ENCODE assay signal across 8 cellular contexts in the genomic region with DNA sequence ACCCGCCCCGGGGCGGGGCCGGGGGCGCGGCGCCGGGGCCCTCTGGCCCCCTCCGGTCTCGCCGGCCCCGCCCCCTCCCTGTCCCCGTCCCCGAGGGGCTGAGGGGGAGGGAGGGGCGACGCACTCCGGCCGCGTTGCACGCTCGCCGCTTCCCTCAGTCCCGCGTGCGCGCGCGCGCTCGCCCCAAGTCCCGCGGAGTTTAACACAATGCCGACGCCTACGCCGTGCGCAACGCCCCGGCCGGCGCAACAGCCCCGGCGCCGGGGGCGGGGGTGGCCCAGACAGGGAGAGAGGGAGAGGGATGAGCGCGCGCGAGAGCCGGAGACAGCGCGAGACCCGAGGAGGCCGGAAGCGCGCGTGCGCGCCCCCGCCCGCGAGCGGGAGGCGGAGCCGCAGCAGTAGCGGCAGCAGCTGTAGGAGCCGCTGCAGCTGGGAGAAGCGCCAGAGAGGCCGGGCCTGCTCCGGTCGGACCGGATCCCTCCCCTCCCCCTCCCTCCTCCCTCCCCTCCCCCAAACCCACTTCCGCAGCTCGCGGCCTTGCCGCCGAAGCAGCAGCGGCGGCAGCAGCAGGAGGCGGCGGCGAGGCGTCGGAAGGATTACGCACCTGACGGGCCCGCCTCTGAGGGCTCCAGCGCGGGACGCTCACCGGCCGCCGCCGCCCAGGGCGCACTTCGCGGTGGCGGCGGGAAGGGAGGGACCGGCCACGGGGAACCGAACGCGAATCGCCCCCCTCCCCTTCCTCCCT. TPM values are rescaled to one million over a fixed set of nuclear protein-coding genes. Genes with fewer than 3 reads are reported as not detected.
DNase-seq lines count a peak whose midpoint lies in the region; ATAC-seq, FAIRE-seq and TF ChIP-seq lines count a peak whose summit lies in the region.

No MANE protein-coding gene starts in this region.

- FAIRE-seq in GM12891 (lab: Jason Lieb, UNC): peak; percentile 100

- ATAC-seq in HG02840 (IDR thresholded peaks at IDR 0.05; ENCODE audit: low FRiP score, unreplicated experiment) (peak; percentile 87), heart right ventricle (peak; percentile 91 to 98 (median 92)), upper lobe of left lung (ENCODE audit: low FRiP score in 2 of 2) (peak; percentile 94 to 98)

- H3K9me3 ChIP-seq in adrenal gland (replicated peaks in 1 of 3): no peaks in the 10 kb centered on the region
- no peaks in the 10 kb centered on the region for H3K9me3 ChIP-seq in heart right ventricle
- H3K9me3 ChIP-seq in upper lobe of left lung: no peaks in the 10 kb centered on the region

- TF ChIP-seq POLR2A in GM12891 (IDR thresholded peaks at IDR 0.05; ENCODE audit: low read depth, low read length) (peak; percentile 54), adrenal gland (IDR thresholded peaks at IDR 0.05) (peak; percentile 75 to 86), upper lobe of left lung (IDR thresholded peaks at IDR 0.05) (peak in 3 of 4 donors; percentile 9 to 71 (median 29))

- intact Hi-C loops in adrenal gland (cut with DNase I) (no loop called here), heart right ventricle (cut with DNase I) (loop anchor here in 5 of 10 donors (2.0 to 5.0 kb wide), 2 partner anchors 62 kb away; partner anchors contain the start of gene RMND1 (in 5 of the 5)), posterior cingulate gyrus (cut with DNase I) (loop anchor here (1.0 kb wide), 1 partner anchor 62 kb away; the partner anchor contains the start of gene RMND1)

- H3K27me3 ChIP-seq in adrenal gland: no peaks in the 10 kb centered on the region
- no peaks in the 10 kb centered on the region for H3K27me3 ChIP-seq in heart right ventricle
- no peaks in the 10 kb centered on the region for H3K27me3 ChIP-seq in upper lobe of left lung

- no peak for TF ChIP-seq EP300 in upper lobe of left lung (IDR thresholded peaks at IDR 0.05)

- no peaks in the 10 kb centered on the region for H3K36me3 ChIP-seq in adrenal gland (replicated peaks in 1 of 2)
- peaks cover 0 to 9% (median 0%) of the 10 kb centered on the region in 9 donors for H3K36me3 ChIP-seq in heart right ventricle
- H3K36me3 ChIP-seq in upper lobe of left lung: no peaks in the 10 kb centered on the region

- TF ChIP-seq CTCF in adrenal gland (IDR thresholded peaks at IDR 0.05): no peak
- TF ChIP-seq CTCF in heart right ventricle (IDR thresholded peaks at IDR 0.05): peak in 2 of 9 donors; percentile 14 to 21
- peak in 2 of 6 experiments; percentile 7 to 16 for TF ChIP-seq CTCF in upper lobe of left lung (IDR thresholded peaks at IDR 0.05)

- DNase-seq in GM12891 (ENCODE audit: insufficient read length, low spot score) (peak; percentile 87), NCI-H1436 (lab: John Stamatoyannopoulos, UW) (peak; percentile 96), SW480 (ENCODE audit: low spot score) (peak; percentile 95), adrenal gland (peak; percentile 97 to 99 (median 98)), heart right ventricle (peak; percentile 97 to 98), posterior cingulate gyrus (peak; percentile 88 to 100 (median 95)), upper lobe of left lung (peak; percentile 98 to 100)

- H3K4me3 ChIP-seq in adrenal gland (peak overlapping the region in 2 of 4 donors; percentile 76 to 91), heart right ventricle (peak overlapping the region; percentile 81 to 100 (median 96)), upper lobe of left lung (peak overlapping the region; percentile 97 to 98 (median 98))

- H3K4me1 ChIP-seq in adrenal gland (replicated peaks in 1 of 2) (peaks cover 31 to 50% of the 10 kb centered on the region in 2 donors), heart right ventricle (peaks cover 12 to 61% (median 52%) of the 10 kb centered on the region in 9 donors), upper lobe of left lung (peaks cover 38 to 52% (median 43%) of the 10 kb centered on the region in 4 donors)

- peak overlapping the region; percentile 95 to 100 (median 98) for H3K27ac ChIP-seq in adrenal gland
- H3K27ac ChIP-seq in heart right ventricle: peak overlapping the region; percentile 94 to 100 (median 100)
- H3K27ac ChIP-seq in upper lobe of left lung: peak overlapping the region; percentile 98 to 100 (median 100)

- 1% methylated on average over 80 to 99 of the region's 105 CpGs; no CpG with 5 or more reads in 2 of the 4 donors for WGBS in adrenal gland, 4 donors
- 0% methylated on average over 51 to 95 of the region's 105 CpGs for WGBS in heart right ventricle, 2 donors
- 1% methylated on average over 47 to 70 of the region's 105 CpGs for WGBS in upper lobe of left lung, 2 donors

TF ChIP-seq in GM12891, 5 proteins besides CTCF, POLR2A, EP300 and RAD21:
- TF ChIP-seq PAX5 (IDR thresholded peaks at IDR 0.05; ENCODE audit: insufficient read depth, low read length, severe bottlenecking) (peak; percentile 61), POLR2AphosphoS5 (IDR thresholded peaks at IDR 0.05; ENCODE audit: low read depth, low read length) (peak; percentile 75), POU2F2 (IDR thresholded peaks at IDR 0.05; ENCODE audit: low read depth, low read length) (peak; percentile 40; the same call in 1 of the 2 replicates), TAF1 (IDR thresholded peaks at IDR 0.05; ENCODE audit: low read depth, low read length) (peak; percentile 89), SPI1 (IDR thresholded peaks at IDR 0.05; ENCODE audit: low read depth, low read length) (0 out of 2 replicates have a peak, but pooled peaks have one; percentile 14)

RNA-seq across cellular contexts. Expression of gene ZBTB2, which starts 0.9 kb away (rescaled TPM):
- 11.9 TPM for polyA plus RNA-seq in GM12891 (2012; ENCODE audit: low read depth, missing spikeins)
- total RNA-seq in adrenal gland (10 to 100 TPM in 2 of 8 donors, 1 to 10 TPM in 6; 4.9 to 11.0 (median 9.0) TPM), heart right ventricle (1 to 10 TPM; 3.4 to 8.3 (median 5.2) TPM), upper lobe of left lung (10 to 100 TPM in 3 of 6 donors, 1 to 10 TPM in 3; 4.2 to 18.5 (median 10.9) TPM)
- polyA plus RNA-seq in adrenal gland (1 to 10 TPM; 7.1 to 8.6 (median 7.7) TPM), heart right ventricle (1 to 10 TPM; 4.1 to 4.4 TPM)

Comparison
In these comparisons a context has a peak if more than half of its experiments do, and no peak if none do; other contexts are left out.
1. POLR2A ChIP-seq: peak in every context shown above with its lines; median percentile 80 in adrenal gland; 54 in GM12891; 29 in upper lobe of left lung.